8 cellular contexts compared by ENCODE assay signal in the genomic region with DNA sequence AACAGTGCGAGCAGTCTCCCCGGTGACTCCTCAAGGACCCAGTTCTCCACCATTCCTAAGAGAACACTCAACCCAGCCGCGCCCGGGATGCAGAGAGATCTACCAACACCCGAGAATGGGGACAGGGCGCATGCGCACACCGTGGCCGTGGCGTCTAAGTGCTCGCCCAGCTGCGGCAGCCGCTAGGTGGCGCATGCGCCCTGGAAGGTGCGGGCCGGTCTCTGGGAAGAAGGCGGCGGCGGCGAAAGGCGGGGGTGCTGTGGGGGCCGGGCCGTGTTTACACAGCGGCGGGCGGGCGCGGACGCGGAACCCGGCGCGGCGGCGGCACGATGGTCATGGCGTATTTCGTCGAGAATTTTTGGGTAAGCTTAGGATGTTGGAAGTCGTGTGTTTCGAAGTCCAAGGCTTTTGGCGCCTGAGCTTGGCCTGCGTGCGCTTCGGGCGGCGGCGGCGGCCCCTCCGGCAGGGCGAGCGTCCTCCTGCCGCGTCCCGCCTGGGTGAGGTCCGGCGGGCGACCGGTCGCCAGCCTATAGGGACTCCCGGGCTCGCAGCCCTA. TPM values are rescaled to one million over a fixed set of nuclear protein-coding genes. Genes with fewer than 3 reads are reported as not detected.
DNase-seq lines count a peak whose midpoint lies in the region; ATAC-seq, FAIRE-seq and TF ChIP-seq lines count a peak whose summit lies in the region.

A gene with protein sequence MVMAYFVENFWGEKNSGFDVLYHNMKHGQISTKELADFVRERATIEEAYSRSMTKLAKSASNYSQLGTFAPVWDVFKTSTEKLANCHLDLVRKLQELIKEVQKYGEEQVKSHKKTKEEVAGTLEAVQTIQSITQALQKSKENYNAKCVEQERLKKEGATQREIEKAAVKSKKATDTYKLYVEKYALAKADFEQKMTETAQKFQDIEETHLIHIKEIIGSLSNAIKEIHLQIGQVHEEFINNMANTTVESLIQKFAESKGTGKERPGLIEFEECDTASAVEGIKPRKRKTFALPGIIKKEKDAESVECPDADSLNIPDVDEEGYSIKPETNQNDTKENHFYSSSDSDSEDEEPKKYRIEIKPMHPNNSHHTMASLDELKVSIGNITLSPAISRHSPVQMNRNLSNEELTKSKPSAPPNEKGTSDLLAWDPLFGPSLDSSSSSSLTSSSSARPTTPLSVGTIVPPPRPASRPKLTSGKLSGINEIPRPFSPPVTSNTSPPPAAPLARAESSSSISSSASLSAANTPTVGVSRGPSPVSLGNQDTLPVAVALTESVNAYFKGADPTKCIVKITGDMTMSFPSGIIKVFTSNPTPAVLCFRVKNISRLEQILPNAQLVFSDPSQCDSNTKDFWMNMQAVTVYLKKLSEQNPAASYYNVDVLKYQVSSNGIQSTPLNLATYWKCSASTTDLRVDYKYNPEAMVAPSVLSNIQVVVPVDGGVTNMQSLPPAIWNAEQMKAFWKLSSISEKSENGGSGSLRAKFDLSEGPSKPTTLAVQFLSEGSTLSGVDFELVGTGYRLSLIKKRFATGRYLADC (plus strand): TSS at position 274 of the 556 bp plus-strand sequence. CDS start 56 bp downstream, at position 330.

- ATAC-seq in HG02840 (IDR thresholded peaks at IDR 0.05; ENCODE audit: low FRiP score, unreplicated experiment) = peak; percentile 97
- peak; percentile 94 to 99 (median 98) for ATAC-seq in heart right ventricle

- H3K36me3 ChIP-seq in heart right ventricle = peaks cover 0 to 7% (median 0%) of the 10 kb centered on the region in 9 donors

- peak within 1 kb of the TSS; percentile 54 to 91 (median 83) for H3K4me3 ChIP-seq in heart right ventricle

- peak within 1 kb of the TSS; percentile 90 to 99 (median 97) for H3K27ac ChIP-seq in heart right ventricle

- TF ChIP-seq CTCF in heart right ventricle (IDR thresholded peaks at IDR 0.05) = peak; percentile 69 to 97 (median 91)
- TF ChIP-seq CTCF in type B pancreatic cell (conservative IDR thresholded peaks at IDR 0.05) = peak; percentile 92

- H3K9me3 Mint-ChIP-seq in type B pancreatic cell = peaks cover 6% of the 10 kb centered on the region

- H3K27ac Mint-ChIP-seq in type B pancreatic cell = peak within 1 kb of the TSS; percentile 100

- peaks cover 3 to 67% (median 40%) of the 10 kb centered on the region in 9 donors for H3K4me1 ChIP-seq in heart right ventricle

- peaks cover 4% of the 10 kb centered on the region for H3K27me3 Mint-ChIP-seq in type B pancreatic cell

- no peaks in the 10 kb centered on the region for H3K9me3 ChIP-seq in heart right ventricle

- no peaks in the 10 kb centered on the region for H3K27me3 ChIP-seq in heart right ventricle

- TF ChIP-seq POLR2A in GM12891 (IDR thresholded peaks at IDR 0.05; ENCODE audit: low read depth, low read length) = no peak

- FAIRE-seq in GM12891 (lab: Jason Lieb, UNC) = peak; percentile 95

- H3K4me1 Mint-ChIP-seq in type B pancreatic cell (ENCODE audit: unreplicated experiment) = peaks cover 18% of the 10 kb centered on the region

- no peaks in the 10 kb centered on the region for H3K36me3 Mint-ChIP-seq in type B pancreatic cell

- H3K4me3 Mint-ChIP-seq in type B pancreatic cell = peak within 1 kb of the TSS; percentile 98

- DNase-seq in GM12891 (ENCODE audit: insufficient read length, low spot score) (peak; percentile 90), NCI-H1436 treated with DMSO at 0.1 percent for 48 hours (lab: John Stamatoyannopoulos, UW) (peak; percentile 86), T follicular helper cell (ENCODE audit: low read depth) (peak; percentile 91), amniotic epithelial cell (ENCODE audit: low read depth) (peak; percentile 87), heart right ventricle (peak; percentile 98 to 100), posterior cingulate gyrus (peak; percentile 93 to 99 (median 96)), type B pancreatic cell (ENCODE audit: extremely low spot score, unreplicated experiment) (peak; percentile 99)

- WGBS in heart right ventricle, 2 donors = 0 to 1% methylated on average over 52 to 64 of the region's 64 CpGs

- intact Hi-C loops in heart right ventricle (cut with DNase I) (loop anchor here in 1 of 10 donors (1.0 kb wide), 1 partner anchor 18 kb away; no protein-coding TSS in a partner anchor), posterior cingulate gyrus (cut with DNase I) (loop anchor here (2.0 to 10.0 kb wide), 4 partner anchors 107 to 341 kb away; a partner anchor contains a TSS)

TF ChIP-seq in GM12891, 5 proteins besides CTCF, POLR2A, EP300 and RAD21:
- TF ChIP-seq TAF1 (IDR thresholded peaks at IDR 0.05; ENCODE audit: low read depth, low read length) (no peak), PAX5 (IDR thresholded peaks at IDR 0.05; ENCODE audit: insufficient read depth, low read length, severe bottlenecking) (no peak), POLR2AphosphoS5 (IDR thresholded peaks at IDR 0.05; ENCODE audit: low read depth, low read length) (no peak), SPI1 (IDR thresholded peaks at IDR 0.05; ENCODE audit: low read depth, low read length) (no peak), POU2F2 (IDR thresholded peaks at IDR 0.05; ENCODE audit: low read depth, low read length) (no peak)

RNA-seq across cellular contexts. Expression of the gene that starts here (rescaled TPM):
- 0.05 TPM for polyA plus RNA-seq in GM12891 (2012; ENCODE audit: low read depth, missing spikeins)
- total RNA-seq in heart right ventricle = 10 to 100 TPM; 18.0 to 26.6 (median 20.2) TPM
- polyA plus RNA-seq in heart right ventricle = 10 to 100 TPM in 1 of 2 donors, 1 to 10 TPM in 1; 4.1 to 17.6 TPM
- 22.8 and 38.5 TPM in 2 replicates for total RNA-seq in type B pancreatic cell (ENCODE audit: low replicate concordance)

Comparison
In these comparisons a context has a peak if more than half of its experiments do, and no peak if none do; other contexts are left out.
1. Peak in every context shown above with its lines: DNase-seq, ATAC-seq, H3K4me3 ChIP-seq and H3K27ac ChIP-seq.